ENCODE assay signal across 14 cellular contexts in genomic region chrX:21930986-21931385, GRCh38.
"Had no signal": no experiment of that assay in that cellular context is flagged by ENCODE, and none has a peak within 500 bp of the region (broad histone marks: within the 10 kb centered on the region; RNA-seq: fewer than 3 reads in every experiment).

No MANE protein-coding gene starts in this region.

- H3K4me1 ChIP-seq: lower lobe of right lung, stomach had no signal

- H3K9me3 ChIP-seq: lower lobe of right lung, stomach, thoracic aorta had no signal

- H3K27ac ChIP-seq: brain microvascular endothelial cell, lower lobe of right lung, stomach, thoracic aorta had no signal

- H3K27me3 Mint-ChIP-seq: activated B cell treated with CpG ODN at 0.5 μM for 24 hours; activated naive CD8-positive, alpha-beta T cell; effector memory CD8-positive, alpha-beta T cell had no signal

- H3K4me3 Mint-ChIP-seq: activated B cell treated with CpG ODN at 0.5 μM for 24 hours; activated naive CD8-positive, alpha-beta T cell; effector memory CD8-positive, alpha-beta T cell; neural crest cell had no signal

- ATAC-seq: effector memory CD8-positive, alpha-beta T cell; lower lobe of right lung; sciatic nerve had no signal

- H3K4me3 ChIP-seq: lower lobe of right lung, stomach, thoracic aorta had no signal

- H3K27me3 ChIP-seq: brain microvascular endothelial cell, stomach had no signal

- H3K36me3 ChIP-seq: brain microvascular endothelial cell, lower lobe of right lung, stomach, thoracic aorta had no signal

- DNase-seq: activated B cell treated with CpG ODN at 0.5 μM for 24 hours; activated CD4-positive, alpha-beta T cell treated with anti-CD3 and anti-CD28 coated beads, Interleukin-2, amount 50 U/mL, for 1 hour; activated gamma-delta T cell; brain microvascular endothelial cell; dermis blood vessel endothelial cell; effector memory CD8-positive, alpha-beta T cell; head of caudate nucleus; lower lobe of right lung; stomach; T-helper 2 cell had no signal

- H3K9me3 Mint-ChIP-seq: activated B cell treated with CpG ODN at 0.5 μM for 24 hours; effector memory CD8-positive, alpha-beta T cell had no signal

- H3K27ac Mint-ChIP-seq: activated B cell treated with CpG ODN at 0.5 μM for 24 hours; activated naive CD8-positive, alpha-beta T cell; effector memory CD8-positive, alpha-beta T cell had no signal
